In genomic region chr2:206159346-206160123, GRCh38 we compare ENCODE assay signal across 8 cellular contexts. TPM values are rescaled to one million over a fixed set of nuclear protein-coding genes. Genes with fewer than 3 reads are reported as not detected.
DNase-seq lines count a peak whose midpoint lies in the region; ATAC-seq and TF ChIP-seq lines count a peak whose summit lies in the region.

Gene EEF1B2, plus strand, starts transcription at chr2:206159895. Its CDS starts 85 bp downstream, at chr2:206159980.
Gene NDUFS1, minus strand, starts transcription at chr2:206159444. Its CDS starts 5,766 bp downstream, at chr2:206153678.

- intact Hi-C loops in mammary epithelial cell (cut with micrococcal nuclease), result loop anchor here (2.0 to 5.0 kb wide), 3 partner anchors 53 to 943 kb away; a partner anchor contains a TSS

- H3K27me3 ChIP-seq in WERI-Rb-1 (ENCODE audit: insufficient read depth, low read depth, severe bottlenecking) (no peaks in the 10 kb centered on the region), mammary epithelial cell (ENCODE audit: insufficient read depth, low read length) (no peaks in the 10 kb centered on the region), skeletal muscle tissue (ENCODE audit: control insufficient read depth in 3 of 3, insufficient read depth in 3 of 3, low read length in 3 of 3) (no peaks in the 10 kb centered on the region)

- H2AFZ ChIP-seq in mammary epithelial cell (ENCODE audit: low read depth, low read length), result peak within 1 kb of the TSS; percentile 89

- H3K27ac ChIP-seq in WERI-Rb-1 (peak within 1 kb of the TSS; percentile 94), mammary epithelial cell (ENCODE audit: insufficient read depth, low read depth, low read length) (peak within 1 kb of the TSS; percentile 77), skeletal muscle tissue (ENCODE audit: low read depth, low read length) (peak within 1 kb of the TSS; percentile 89)

- no peaks in the 10 kb centered on the region for H3K9me3 ChIP-seq in WERI-Rb-1 (ENCODE audit: severe bottlenecking)
- H3K9me3 ChIP-seq in mammary epithelial cell (replicated peaks; ENCODE audit: insufficient read depth, low read length), result no peaks in the 10 kb centered on the region
- no peaks in the 10 kb centered on the region for H3K9me3 ChIP-seq in iPS-18c (ENCODE audit: control insufficient read depth, insufficient read depth, low read length)
- no peaks in the 10 kb centered on the region for H3K9me3 ChIP-seq in skeletal muscle tissue (ENCODE audit: control insufficient read depth in 3 of 3, low read length in 3 of 3)

- H3K4me1 ChIP-seq in mammary epithelial cell (ENCODE audit: insufficient read depth, low read length), result peaks cover 31% of the 10 kb centered on the region
- peaks cover 26 to 37% (median 29%) of the 10 kb centered on the region in 3 donors for H3K4me1 ChIP-seq in skeletal muscle tissue (ENCODE audit: control insufficient read depth in 3 of 3, insufficient read depth in 3 of 3, low read length in 3 of 3)

- H3K4me3 ChIP-seq in WERI-Rb-1 (ENCODE audit: low read depth, low read length) (peak within 1 kb of the TSS; percentile 91), mammary epithelial cell (replicated peaks in 1 of 3; ENCODE audit: insufficient read depth in 1 of 3, low read depth in 2 of 3, low read length in 3 of 3) (peak within 1 kb of the TSS; percentile 84 to 95 (median 86)), iPS-18c (ENCODE audit: insufficient read depth, low read depth, low read length) (peak within 1 kb of the TSS; percentile 92), skeletal muscle tissue (ENCODE audit: low read length in 3 of 3) (peak within 1 kb of the TSS; percentile 72 to 100 (median 76))

- dilution Hi-C loops in mammary epithelial cell (cut with HindIII; ENCODE audit: low sequenced_read_pairs), result no loop called here

- no TSS peak for BruUV-seq in mammary epithelial cell (replicated peaks; lab: Mats Ljungman, UMichigan)

- TF ChIP-seq CTCF in WERI-Rb-1 (IDR thresholded peaks at IDR 0.05; ENCODE audit: low read depth, low read length) (no peak), mammary epithelial cell (conservative IDR thresholded peaks at IDR 0.05 in 1 of 2, IDR thresholded peaks at IDR 0.05 in 1 of 2; ENCODE audit: extremely low read depth in 1 of 2, insufficient read depth in 1 of 2, low read depth in 1 of 2, low read length in 2 of 2) (no peak)

- WGBS in mammary epithelial cell (ENCODE audit: low coverage, missing lambda C conversion rate), result 4% methylated on average over 50 of the region's 64 CpGs

- peaks cover 85% of the 10 kb centered on the region for H3K79me2 ChIP-seq in mammary epithelial cell (ENCODE audit: insufficient read depth, low read length)

- CTCF ChIA-PET in mammary epithelial cell (lab: Charles Lee; ENCODE audit: low non-redundant PET), result interaction anchor here (0.6 kb wide), 1 partner anchor 73 kb away, joined by 3 read pairs; the partner anchor contains the start of gene INO80D

- H4K20me1 ChIP-seq in mammary epithelial cell (ENCODE audit: insufficient read depth, low read length), result no peaks in the 10 kb centered on the region

- peak; percentile 91 for ATAC-seq in GM18873 (IDR thresholded peaks at IDR 0.05; ENCODE audit: low FRiP score, unreplicated experiment)
- ATAC-seq in HG03139 (IDR thresholded peaks at IDR 0.05; ENCODE audit: unreplicated experiment), result peak; percentile 92

- DNase-seq in ACHN (peak; percentile 99), NCI-H2227 (lab: John Stamatoyannopoulos, UW; ENCODE audit: unreplicated experiment) (peak; percentile 100), WERI-Rb-1 (peak; percentile 97), mammary epithelial cell (peak; percentile 97)

- H3K9ac ChIP-seq in mammary epithelial cell (ENCODE audit: insufficient read depth, low read length), result peak within 1 kb of the TSS; percentile 95
- H3K9ac ChIP-seq in skeletal muscle tissue (ENCODE audit: low read depth in 1 of 3, low read length in 3 of 3), result peak within 1 kb of the TSS; percentile 78 to 93 (median 86)

- H3K4me2 ChIP-seq in mammary epithelial cell (ENCODE audit: insufficient read depth, low read depth, low read length), result peak within 1 kb of the TSS; percentile 93

- in situ Hi-C loops in ACHN (cut with HindIII; ENCODE audit: low pct_ligation_motif_present, low pct_unique_long_range_greater_than_20kb, low sequenced_read_pairs), result no loop called here
- in situ Hi-C loops in mammary epithelial cell (cut with MboI; ENCODE audit: low sequenced_read_pairs in 2 of 2), result loop anchor here in 1 of 2 donors (10.0 kb wide), 1 partner anchor 105 kb away; no protein-coding TSS in a partner anchor

- H3K36me3 ChIP-seq in WERI-Rb-1 (peaks cover 62% of the 10 kb centered on the region), mammary epithelial cell (ENCODE audit: insufficient read depth, low read length) (peaks cover 26% of the 10 kb centered on the region), skeletal muscle tissue (ENCODE audit: control insufficient read depth in 3 of 3, insufficient read depth in 3 of 3, low read length in 3 of 3) (peaks cover 21 to 27% (median 22%) of the 10 kb centered on the region in 3 donors)

RNA-seq across cellular contexts. Expression of gene EEF1B2, which starts in this region (rescaled TPM):
- total RNA-seq in mammary epithelial cell (100 to 1,000 TPM; 390 to 583 TPM), skeletal muscle tissue (603 TPM)
- 638 TPM for polyA plus RNA-seq in mammary epithelial cell
- 218 TPM for polyA minus RNA-seq in mammary epithelial cell

RNA-seq across cellular contexts. Expression of gene NDUFS1, which starts in this region (rescaled TPM):
- total RNA-seq in mammary epithelial cell (10 to 100 TPM; 74.6 to 80.9 TPM), skeletal muscle tissue (93.9 TPM)
- polyA plus RNA-seq in mammary epithelial cell, result 76.5 TPM
- polyA minus RNA-seq in mammary epithelial cell, result 142 TPM

Comparison
In these comparisons a context has a peak if more than half of its experiments do, and no peak if none do; other contexts are left out.
1. Peak in every context shown above with its lines: DNase-seq, ATAC-seq, H3K4me3 ChIP-seq and H3K27ac ChIP-seq.